In genomic region chr1:196196486-196196885, GRCh38 we compare ENCODE assay signal across 36 cellular contexts.
"Had no signal": no experiment of that assay in that cellular context is flagged by ENCODE, and none has a peak within 500 bp of the region (broad histone marks: within the 10 kb centered on the region; RNA-seq: fewer than 3 reads in every experiment).

No MANE protein-coding gene starts in this region.

- H3K4me1 Mint-ChIP-seq: activated CD4-positive, alpha-beta memory T cell treated with anti-CD3 and anti-CD28 coated beads, Interleukin-2, amount 10 ng/mL, durations not matched to agents 7 days and 5 days; activated CD4-positive, alpha-beta T cell treated with anti-CD3 and anti-CD28 coated beads for 36 hours; activated CD4-positive, alpha-beta T cell treated with anti-CD3 and anti-CD28 coated beads, Interleukin-2, amount 10 ng/mL, durations not matched to agents 7 days and 5 days; activated CD8-positive, alpha-beta memory T cell treated with anti-CD3 and anti-CD28 coated beads, Interleukin-2, amount 10 ng/mL, durations not matched to agents 7 days and 5 days; activated naive CD4-positive, alpha-beta T cell treated with anti-CD3 and anti-CD28 coated beads, Interleukin-2, amount 10 ng/mL, durations not matched to agents 7 days and 5 days; activated naive CD4-positive, alpha-beta T cell treated with anti-CD3 and anti-CD28 coated beads, Interleukin-2, amount 50 U/mL, for 24 hours; activated naive CD8-positive, alpha-beta T cell treated with anti-CD3 and anti-CD28 coated beads, Interleukin-2, amount 10 ng/mL, durations not matched to agents 7 days and 5 days; activated naive CD8-positive, alpha-beta T cell treated with anti-CD3 and anti-CD28 coated beads, Interleukin-2, amount 50 U/mL, for 24 hours; brain; central memory CD8-positive, alpha-beta T cell had no signal

- H3K27me3 Mint-ChIP-seq: activated CD4-positive, alpha-beta memory T cell treated with anti-CD3 and anti-CD28 coated beads, Interleukin-2, amount 10 ng/mL, durations not matched to agents 7 days and 5 days; activated CD4-positive, alpha-beta T cell treated with anti-CD3 and anti-CD28 coated beads for 36 hours; activated CD4-positive, alpha-beta T cell treated with anti-CD3 and anti-CD28 coated beads, Interleukin-2, amount 10 ng/mL, durations not matched to agents 7 days and 5 days; activated CD8-positive, alpha-beta memory T cell treated with anti-CD3 and anti-CD28 coated beads, Interleukin-2, amount 10 ng/mL, durations not matched to agents 7 days and 5 days; activated naive CD4-positive, alpha-beta T cell treated with anti-CD3 and anti-CD28 coated beads, Interleukin-2, amount 10 ng/mL, durations not matched to agents 7 days and 5 days; activated naive CD8-positive, alpha-beta T cell; activated naive CD8-positive, alpha-beta T cell treated with anti-CD3 and anti-CD28 coated beads, Interleukin-2, amount 10 ng/mL, durations not matched to agents 7 days and 5 days; activated naive CD8-positive, alpha-beta T cell treated with anti-CD3 and anti-CD28 coated beads, Interleukin-2, amount 50 U/mL, for 24 hours; activated T-cell treated with anti-CD3 and anti-CD28 coated beads, Interleukin-2, amount 50 U/mL, for 24 hours; central memory CD8-positive, alpha-beta T cell had no signal

- H3K27me3 ChIP-seq: ascending aorta, cardiac muscle cell had no signal

- DNase-seq: activated CD4-positive, alpha-beta memory T cell treated with anti-CD3 and anti-CD28 coated beads, Interleukin-2, amount 10 ng/mL, durations not matched to agents 7 days and 5 days; activated CD4-positive, alpha-beta T cell treated with anti-CD3 and anti-CD28 coated beads for 1 hour; activated CD4-positive, alpha-beta T cell treated with anti-CD3 and anti-CD28 coated beads for 36 hours; activated CD4-positive, alpha-beta T cell treated with anti-CD3 and anti-CD28 coated beads for 48 hours; activated CD4-positive, alpha-beta T cell treated with anti-CD3 and anti-CD28 coated beads, Interleukin-2, amount 10 ng/mL, durations not matched to agents 7 days and 5 days; activated CD4-positive, alpha-beta T cell treated with anti-CD3 and anti-CD28 coated beads, Interleukin-2, amount 50 U/mL, for 48 hours; activated CD4-positive, CD25-positive, alpha-beta regulatory T cell; activated CD8-positive, alpha-beta memory T cell treated with anti-CD3 and anti-CD28 coated beads for 24 hours; activated CD8-positive, alpha-beta memory T cell treated with anti-CD3 and anti-CD28 coated beads, Interleukin-2, amount 10 ng/mL, durations not matched to agents 7 days and 5 days; activated CD8-positive, alpha-beta memory T cell treated with anti-CD3 and anti-CD28 coated beads, Interleukin-2, amount 50 U/mL, for 48 hours; activated CD8-positive, alpha-beta T cell treated with anti-CD3 and anti-CD28 coated beads, Interleukin-2, amount 10 ng/mL, durations not matched to agents 7 days and 5 days; activated effector memory CD4-positive, alpha-beta T cell treated with Interleukin-2 at 50 U/mL for 16 hours; activated gamma-delta T cell; activated naive CD4-positive, alpha-beta T cell treated with anti-CD3 and anti-CD28 coated beads, Interleukin-2, amount 10 ng/mL, durations not matched to agents 7 days and 5 days; activated naive CD4-positive, alpha-beta T cell treated with Interleukin-2 at 50 U/mL for 16 hours; activated naive CD8-positive, alpha-beta T cell treated with anti-CD3 and anti-CD28 coated beads, Interleukin-2, amount 10 ng/mL, durations not matched to agents 7 days and 5 days; activated naive CD8-positive, alpha-beta T cell treated with anti-CD3 and anti-CD28 coated beads, Interleukin-2, amount 50 U/mL, for 24 hours; activated T-cell treated with anti-CD3 and anti-CD28 coated beads, Interleukin-2, amount 50 U/mL, for 24 hours; activated T-cell treated with anti-CD3 and anti-CD28 coated beads, Interleukin-2, amount 50 U/mL, for 48 hours; amygdala; anterior cingulate cortex; cerebellar nuclear complex; T-helper 1 cell; T-helper 2 cell; T-helper 9 cell had no signal

- H3K9me3 Mint-ChIP-seq: activated T-helper 2 cell treated with anti-CD3 and anti-CD28 coated beads, Interferon-gamma antibody, Interleukin-2, Interleukin-4, amounts not matched to agents 10 μg/mL and 5 μg/mL and 100 μg/mL, durations not matched to agents 14 hours and 24 hours and 36 hours had no signal

- ATAC-seq: activated CD4-positive, alpha-beta T cell treated with anti-CD3 and anti-CD28 coated beads for 36 hours; activated CD4-positive, CD25-positive, alpha-beta regulatory T cell treated with anti-CD3 and anti-CD28 coated beads, Interleukin-2, amount 50 U/mL, for 24 hours; activated CD8-positive, alpha-beta memory T cell treated with anti-CD3 and anti-CD28 coated beads, Interleukin-2, amount 10 ng/mL, durations not matched to agents 7 days and 5 days; activated CD8-positive, alpha-beta T cell treated with anti-CD3 and anti-CD28 coated beads, Interleukin-2, amount 10 ng/mL, durations not matched to agents 7 days and 5 days; activated naive CD8-positive, alpha-beta T cell treated with anti-CD3 and anti-CD28 coated beads, Interleukin-2, amount 50 U/mL, for 24 hours had no signal

- H3K4me1 ChIP-seq: ascending aorta had no signal

- H3K36me3 ChIP-seq: ascending aorta, cardiac muscle cell had no signal

- H3K9me3 ChIP-seq: ascending aorta had no signal

- H3K36me3 Mint-ChIP-seq: activated CD8-positive, alpha-beta memory T cell treated with anti-CD3 and anti-CD28 coated beads, Interleukin-2, amount 10 ng/mL, durations not matched to agents 7 days and 5 days; activated naive CD4-positive, alpha-beta T cell treated with anti-CD3 and anti-CD28 coated beads, Interleukin-2, amount 10 ng/mL, durations not matched to agents 7 days and 5 days; activated naive CD4-positive, alpha-beta T cell treated with anti-CD3 and anti-CD28 coated beads, Interleukin-2, amount 50 U/mL, for 24 hours; activated naive CD8-positive, alpha-beta T cell; activated naive CD8-positive, alpha-beta T cell treated with anti-CD3 and anti-CD28 coated beads, Interleukin-2, amount 10 ng/mL, durations not matched to agents 7 days and 5 days; brain had no signal

- H3K27ac ChIP-seq: ascending aorta, cardiac muscle cell, VCaP had no signal

- H3K27ac Mint-ChIP-seq: activated CD4-positive, alpha-beta memory T cell treated with anti-CD3 and anti-CD28 coated beads, Interleukin-2, amount 10 ng/mL, durations not matched to agents 7 days and 5 days; activated CD4-positive, alpha-beta T cell treated with anti-CD3 and anti-CD28 coated beads for 36 hours; activated CD4-positive, alpha-beta T cell treated with anti-CD3 and anti-CD28 coated beads, Interleukin-2, amount 10 ng/mL, durations not matched to agents 7 days and 5 days; activated CD8-positive, alpha-beta memory T cell treated with anti-CD3 and anti-CD28 coated beads, Interleukin-2, amount 10 ng/mL, durations not matched to agents 7 days and 5 days; activated CD8-positive, alpha-beta T cell treated with anti-CD3 and anti-CD28 coated beads, Interleukin-2, amount 10 ng/mL, durations not matched to agents 7 days and 5 days; activated naive CD4-positive, alpha-beta T cell treated with anti-CD3 and anti-CD28 coated beads, Interleukin-2, amount 10 ng/mL, durations not matched to agents 7 days and 5 days; activated naive CD4-positive, alpha-beta T cell treated with anti-CD3 and anti-CD28 coated beads, Interleukin-2, amount 50 U/mL, for 24 hours; activated naive CD8-positive, alpha-beta T cell; activated naive CD8-positive, alpha-beta T cell treated with anti-CD3 and anti-CD28 coated beads, Interleukin-2, amount 10 ng/mL, durations not matched to agents 7 days and 5 days; activated naive CD8-positive, alpha-beta T cell treated with anti-CD3 and anti-CD28 coated beads, Interleukin-2, amount 50 U/mL, for 24 hours; activated T-cell treated with anti-CD3 and anti-CD28 coated beads, Interleukin-2, amount 50 U/mL, for 24 hours; activated T-helper 2 cell treated with anti-CD3 and anti-CD28 coated beads, Interferon-gamma antibody, Interleukin-2, Interleukin-4, amounts not matched to agents 10 μg/mL and 5 μg/mL and 100 μg/mL, durations not matched to agents 14 hours and 24 hours and 36 hours; brain; T-helper 1 cell treated with Interleukin-12 subunit alpha and Interleukin-12 subunit beta and Interleukin-4 antibody, amounts not matched to agents 30 μg/mL and 1 μg/mL, for 36 hours; T-helper 2 cell treated with Interferon-gamma antibody and Interleukin-4, amounts not matched to agents 5 μg/mL and 100 μg/mL, for 36 hours had no signal

- H3K4me3 Mint-ChIP-seq: activated CD4-positive, alpha-beta memory T cell treated with anti-CD3 and anti-CD28 coated beads, Interleukin-2, amount 10 ng/mL, durations not matched to agents 7 days and 5 days; activated CD4-positive, alpha-beta T cell treated with anti-CD3 and anti-CD28 coated beads for 36 hours; activated CD4-positive, alpha-beta T cell treated with anti-CD3 and anti-CD28 coated beads, Interleukin-2, amount 10 ng/mL, durations not matched to agents 7 days and 5 days; activated CD8-positive, alpha-beta memory T cell treated with anti-CD3 and anti-CD28 coated beads, Interleukin-2, amount 10 ng/mL, durations not matched to agents 7 days and 5 days; activated CD8-positive, alpha-beta T cell treated with anti-CD3 and anti-CD28 coated beads, Interleukin-2, amount 10 ng/mL, durations not matched to agents 7 days and 5 days; activated naive CD4-positive, alpha-beta T cell treated with anti-CD3 and anti-CD28 coated beads, Interleukin-2, amount 10 ng/mL, durations not matched to agents 7 days and 5 days; activated naive CD4-positive, alpha-beta T cell treated with anti-CD3 and anti-CD28 coated beads, Interleukin-2, amount 50 U/mL, for 24 hours; activated naive CD8-positive, alpha-beta T cell; activated naive CD8-positive, alpha-beta T cell treated with anti-CD3 and anti-CD28 coated beads, Interleukin-2, amount 10 ng/mL, durations not matched to agents 7 days and 5 days; activated naive CD8-positive, alpha-beta T cell treated with anti-CD3 and anti-CD28 coated beads, Interleukin-2, amount 50 U/mL, for 24 hours; activated T-cell treated with anti-CD3 and anti-CD28 coated beads, Interleukin-2, amount 50 U/mL, for 24 hours; brain; central memory CD8-positive, alpha-beta T cell; T-helper 1 cell treated with Interleukin-12 subunit alpha and Interleukin-12 subunit beta and Interleukin-4 antibody, amounts not matched to agents 30 μg/mL and 1 μg/mL, for 36 hours; T-helper 2 cell treated with Interferon-gamma antibody and Interleukin-4, amounts not matched to agents 5 μg/mL and 100 μg/mL, for 36 hours had no signal

- H3K4me3 ChIP-seq: ascending aorta, cardiac muscle cell had no signal
